Comparison of ENCODE assay signal across 8 cellular contexts in the genomic region with DNA sequence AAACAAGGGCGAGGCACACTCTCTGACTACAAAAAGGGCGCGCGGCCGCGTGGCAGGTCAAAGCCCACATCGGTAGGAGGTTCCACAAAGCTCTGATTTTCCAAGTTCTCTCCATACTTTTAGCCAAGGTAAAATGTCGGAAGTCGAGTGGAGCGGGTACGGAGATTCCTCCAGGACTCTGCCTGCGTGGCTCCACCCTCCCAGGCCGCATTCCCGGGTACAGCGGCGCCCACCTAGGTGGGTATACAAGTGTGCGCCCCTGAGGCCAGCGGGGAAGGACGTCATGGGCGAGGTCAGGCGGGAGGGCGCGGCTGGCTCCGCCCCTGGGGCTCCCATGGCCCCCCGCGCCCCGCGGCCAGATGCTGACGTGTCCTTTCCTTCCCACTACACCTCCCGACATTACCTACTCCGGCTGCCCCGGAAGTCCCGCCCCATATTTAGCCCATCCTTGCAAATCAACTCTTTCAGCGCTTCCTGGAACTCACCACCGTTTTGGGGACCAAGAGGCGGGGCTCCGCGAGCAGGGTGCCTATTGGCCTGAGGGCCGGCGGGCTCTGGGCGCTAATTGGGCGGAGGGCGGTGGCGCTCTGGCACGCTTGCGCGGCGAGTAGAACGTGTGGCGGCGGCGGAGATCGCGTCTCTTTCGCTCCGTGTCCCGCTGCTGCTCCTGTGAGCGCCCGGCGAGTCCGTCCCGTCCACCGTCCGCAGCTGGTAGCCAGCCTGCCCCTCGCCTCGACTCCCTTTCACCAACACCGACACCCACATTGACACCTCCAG. TPM values are rescaled to one million over a fixed set of nuclear protein-coding genes. Genes with fewer than 3 reads are reported as not detected.
DNase-seq lines count a peak whose midpoint lies in the region; ATAC-seq and TF ChIP-seq lines count a peak whose summit lies in the region.

A gene (plus strand): TSS at position 639 of the 777 bp plus-strand sequence. CDS start 180 bp downstream, outside the sequence.

- DNase-seq in DMS153 treated with DMSO at 0.1 percent for 48 hours (lab: John Stamatoyannopoulos, UW; ENCODE audit: unreplicated experiment) (peak; percentile 96), KBM-7 (peak; percentile 99), epithelial cell of proximal tubule (ENCODE audit: low read depth) (peak; percentile 90), mucosa of gallbladder (ENCODE audit: low spot score) (peak; percentile 99)
- peak; percentile 98 for DNase-seq in activated T-cell treated with anti-CD3 and anti-CD28 coated beads, Interleukin-2, amount 50 U/mL, for 24 hours
- DNase-seq in stimulated activated CD8-positive, alpha-beta memory T cell treated with anti-CD3 and anti-CD28 coated beads, Interleukin-4, amount 100 ng/mL, for 48 hours: peak; percentile 99

- peaks cover 43% of the 10 kb centered on the region for H3K4me1 Mint-ChIP-seq in activated T-cell treated with anti-CD3 and anti-CD28 coated beads, Interleukin-2, amount 50 U/mL, for 24 hours (ENCODE audit: low read depth)

- H3K27ac Mint-ChIP-seq in activated T-cell treated with anti-CD3 and anti-CD28 coated beads, Interleukin-2, amount 50 U/mL, for 24 hours: peak within 1 kb of the TSS; percentile 97

- peaks cover 50% of the 10 kb centered on the region for H3K36me3 Mint-ChIP-seq in activated T-cell treated with anti-CD3 and anti-CD28 coated beads, Interleukin-2, amount 50 U/mL, for 24 hours (ENCODE audit: low read depth)

- TF ChIP-seq CTCF in epithelial cell of proximal tubule (conservative IDR thresholded peaks at IDR 0.05; ENCODE audit: low read depth, low read length): no peak

- H3K4me3 ChIP-seq in epithelial cell of proximal tubule (ENCODE audit: low read depth, low read length): peak within 1 kb of the TSS; percentile 93

- in situ Hi-C loops in KBM-7 (cut with MboI; ENCODE audit: low pct_unique_long_range_greater_than_20kb, low sequenced_read_pairs): no loop called here

- ATAC-seq in GM21717 (IDR thresholded peaks at IDR 0.05; ENCODE audit: unreplicated experiment): peak; percentile 98

- H3K27me3 Mint-ChIP-seq in activated T-cell treated with anti-CD3 and anti-CD28 coated beads, Interleukin-2, amount 50 U/mL, for 24 hours: no peaks in the 10 kb centered on the region

- H3K4me3 Mint-ChIP-seq in activated T-cell treated with anti-CD3 and anti-CD28 coated beads, Interleukin-2, amount 50 U/mL, for 24 hours: peak within 1 kb of the TSS; percentile 95

- no peaks in the 10 kb centered on the region for H3K9me3 Mint-ChIP-seq in activated T-cell treated with anti-CD3 and anti-CD28 coated beads, Interleukin-2, amount 50 U/mL, for 24 hours

TF ChIP-seq in PFSK-1, 5 proteins besides CTCF, POLR2A, EP300 and RAD21:
- TF ChIP-seq FOXP2 (optimal IDR thresholded peaks at IDR 0.05; ENCODE audit: borderline replicate concordance, extremely low read depth, extremely low read length, insufficient read depth): peak; percentile 33
- TF ChIP-seq, protein P1, sequence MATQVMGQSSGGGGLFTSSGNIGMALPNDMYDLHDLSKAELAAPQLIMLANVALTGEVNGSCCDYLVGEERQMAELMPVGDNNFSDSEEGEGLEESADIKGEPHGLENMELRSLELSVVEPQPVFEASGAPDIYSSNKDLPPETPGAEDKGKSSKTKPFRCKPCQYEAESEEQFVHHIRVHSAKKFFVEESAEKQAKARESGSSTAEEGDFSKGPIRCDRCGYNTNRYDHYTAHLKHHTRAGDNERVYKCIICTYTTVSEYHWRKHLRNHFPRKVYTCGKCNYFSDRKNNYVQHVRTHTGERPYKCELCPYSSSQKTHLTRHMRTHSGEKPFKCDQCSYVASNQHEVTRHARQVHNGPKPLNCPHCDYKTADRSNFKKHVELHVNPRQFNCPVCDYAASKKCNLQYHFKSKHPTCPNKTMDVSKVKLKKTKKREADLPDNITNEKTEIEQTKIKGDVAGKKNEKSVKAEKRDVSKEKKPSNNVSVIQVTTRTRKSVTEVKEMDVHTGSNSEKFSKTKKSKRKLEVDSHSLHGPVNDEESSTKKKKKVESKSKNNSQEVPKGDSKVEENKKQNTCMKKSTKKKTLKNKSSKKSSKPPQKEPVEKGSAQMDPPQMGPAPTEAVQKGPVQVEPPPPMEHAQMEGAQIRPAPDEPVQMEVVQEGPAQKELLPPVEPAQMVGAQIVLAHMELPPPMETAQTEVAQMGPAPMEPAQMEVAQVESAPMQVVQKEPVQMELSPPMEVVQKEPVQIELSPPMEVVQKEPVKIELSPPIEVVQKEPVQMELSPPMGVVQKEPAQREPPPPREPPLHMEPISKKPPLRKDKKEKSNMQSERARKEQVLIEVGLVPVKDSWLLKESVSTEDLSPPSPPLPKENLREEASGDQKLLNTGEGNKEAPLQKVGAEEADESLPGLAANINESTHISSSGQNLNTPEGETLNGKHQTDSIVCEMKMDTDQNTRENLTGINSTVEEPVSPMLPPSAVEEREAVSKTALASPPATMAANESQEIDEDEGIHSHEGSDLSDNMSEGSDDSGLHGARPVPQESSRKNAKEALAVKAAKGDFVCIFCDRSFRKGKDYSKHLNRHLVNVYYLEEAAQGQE (IDR thresholded peaks at IDR 0.05; ENCODE audit: insufficient read depth in 1 of 2, low read depth in 2 of 2, low read length in 2 of 2): 0 out of 4 replicates have a peak, but pooled peaks of 1 of the 2 experiments have one; percentile 9
- TF ChIP-seq SIN3A (IDR thresholded peaks at IDR 0.05; ENCODE audit: borderline replicate concordance, insufficient read depth, low read length): no peak; the same call in 1 of the 2 replicates
- TF ChIP-seq TAF1 (IDR thresholded peaks at IDR 0.05; ENCODE audit: borderline replicate concordance, insufficient read depth, low read length): peak; percentile 78; the same call in 1 of the 2 replicates
- peak; percentile 95 for TF ChIP-seq POLR2AphosphoS5 (IDR thresholded peaks at IDR 0.05; ENCODE audit: low read depth, low read length)
TF ChIP-seq in PFSK-1: peak in this region for 4.

RNA-seq across cellular contexts. Expression of the gene that starts here (rescaled TPM):
- 228 TPM for polyA plus RNA-seq in PFSK-1 (2012; ENCODE audit: insufficient read length, low read depth)
- 122 and 137 TPM in 2 replicates for total RNA-seq in epithelial cell of proximal tubule
- 136 TPM for total RNA-seq in mucosa of gallbladder

Comparison
In these comparisons a context has a peak if more than half of its experiments do, and no peak if none do; other contexts are left out.
1. Peak in every context shown above with its lines: DNase-seq, ATAC-seq and H3K4me3 ChIP-seq.